Comparison of ENCODE assay signal across 13 cellular contexts in genomic region chr14:89564999-89565398, GRCh38.
"Had no signal": no experiment of that assay in that cellular context is flagged by ENCODE, and none has a peak within 500 bp of the region (broad histone marks: within the 10 kb centered on the region; RNA-seq: fewer than 3 reads in every experiment).

No MANE protein-coding gene starts in this region.

- H3K4me3 ChIP-seq: lung, neural progenitor cell, ovary, transverse colon had no signal

- H3K9me3 ChIP-seq: esophagus muscularis mucosa, ovary, transverse colon had no signal

- H3K27me3 Mint-ChIP-seq: activated CD4-positive, alpha-beta T cell treated with anti-CD3 and anti-CD28 coated beads, Interleukin-2, amount 10 ng/mL, durations not matched to agents 24 days and 14 days had no signal

- H2AFZ ChIP-seq: neural progenitor cell had no signal

- H3K4me3 Mint-ChIP-seq: activated CD4-positive, alpha-beta T cell treated with anti-CD3 and anti-CD28 coated beads, Interleukin-2, amount 10 ng/mL, durations not matched to agents 24 days and 14 days; activated CD8-positive, alpha-beta T cell treated with anti-CD3 and anti-CD28 coated beads, Interleukin-2, amount 10 ng/mL, durations not matched to agents 7 days and 5 days; mesothelial cell of epicardium; neural progenitor cell; T-helper 2 cell treated with Interferon-gamma antibody and Interleukin-4, amounts not matched to agents 5 μg/mL and 100 μg/mL, for 36 hours had no signal

- H3K36me3 ChIP-seq: neural progenitor cell, ovary, transverse colon had no signal

- H3K27ac Mint-ChIP-seq: activated CD4-positive, alpha-beta T cell treated with anti-CD3 and anti-CD28 coated beads, Interleukin-2, amount 10 ng/mL, durations not matched to agents 24 days and 14 days; activated CD8-positive, alpha-beta T cell treated with anti-CD3 and anti-CD28 coated beads, Interleukin-2, amount 10 ng/mL, durations not matched to agents 7 days and 5 days; neural progenitor cell; T-helper 2 cell treated with Interferon-gamma antibody and Interleukin-4, amounts not matched to agents 5 μg/mL and 100 μg/mL, for 36 hours had no signal

- H3K4me1 ChIP-seq: neural progenitor cell, transverse colon had no signal

- H3K9ac ChIP-seq: neural progenitor cell had no signal

- ATAC-seq: activated CD8-positive, alpha-beta T cell treated with anti-CD3 and anti-CD28 coated beads, Interleukin-2, amount 10 ng/mL, durations not matched to agents 7 days and 5 days had no signal

- DNase-seq: activated CD4-positive, alpha-beta T cell treated with anti-CD3 and anti-CD28 coated beads, Interleukin-2, amount 10 ng/mL, durations not matched to agents 24 days and 14 days; activated CD4-positive, CD25-positive, alpha-beta regulatory T cell; activated CD8-positive, alpha-beta memory T cell treated with anti-CD3 and anti-CD28 coated beads, Interleukin-2, amount 50 U/mL, for 4 hours; activated CD8-positive, alpha-beta T cell treated with anti-CD3 and anti-CD28 coated beads, Interleukin-2, amount 10 ng/mL, durations not matched to agents 7 days and 5 days; ovary; stimulated activated CD4-positive, alpha-beta T cell treated with anti-CD3 and anti-CD28 coated beads, Interleukin-2, amount 100 ng/mL, for 48 hours; stimulated activated naive CD4-positive, alpha-beta T cell; transverse colon had no signal

- H3K27me3 ChIP-seq: esophagus muscularis mucosa, neural progenitor cell, ovary, transverse colon had no signal

- H3K27ac ChIP-seq: neural progenitor cell, ovary, transverse colon had no signal

- H3K4me2 ChIP-seq: neural progenitor cell had no signal

- H3K9me3 Mint-ChIP-seq: mesothelial cell of epicardium; T-helper 2 cell treated with Interferon-gamma antibody and Interleukin-4, amounts not matched to agents 5 μg/mL and 100 μg/mL, for 36 hours had no signal

- H3K36me3 Mint-ChIP-seq: neural progenitor cell had no signal
